In the genomic region with DNA sequence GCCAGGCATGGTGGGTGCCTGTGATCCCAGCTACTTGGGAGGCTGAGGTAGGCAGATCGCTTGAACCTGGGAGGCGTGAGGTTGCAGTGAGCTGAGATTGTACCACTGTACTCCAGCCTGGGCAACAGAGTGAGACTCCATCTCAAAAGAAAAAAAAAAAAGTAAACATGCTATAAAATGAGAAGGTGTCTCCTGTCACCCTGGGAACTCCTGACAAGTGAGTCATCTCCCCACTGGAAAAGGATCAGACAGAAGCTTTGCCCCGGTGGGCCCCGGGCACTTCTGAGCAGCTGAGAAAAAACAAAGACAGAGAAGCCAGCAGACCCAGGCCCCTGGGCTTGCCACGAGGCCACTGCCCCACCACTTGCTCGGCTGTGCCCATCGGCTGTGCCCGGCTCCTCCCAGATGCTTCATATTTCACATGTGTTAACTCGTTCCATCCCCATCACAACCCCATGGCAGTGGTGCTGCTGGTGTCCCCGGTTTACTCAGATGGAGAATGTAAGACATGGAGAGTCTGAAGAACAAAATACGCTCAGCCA, we compare ENCODE assay signal across 1 cellular context.
TF ChIP-seq lines count a peak whose summit lies in the region.

No MANE protein-coding gene starts in this region.

TF ChIP-seq in HepG2, 621 proteins besides CTCF, POLR2A, EP300 and RAD21:
- TF ChIP-seq, protein P1, sequence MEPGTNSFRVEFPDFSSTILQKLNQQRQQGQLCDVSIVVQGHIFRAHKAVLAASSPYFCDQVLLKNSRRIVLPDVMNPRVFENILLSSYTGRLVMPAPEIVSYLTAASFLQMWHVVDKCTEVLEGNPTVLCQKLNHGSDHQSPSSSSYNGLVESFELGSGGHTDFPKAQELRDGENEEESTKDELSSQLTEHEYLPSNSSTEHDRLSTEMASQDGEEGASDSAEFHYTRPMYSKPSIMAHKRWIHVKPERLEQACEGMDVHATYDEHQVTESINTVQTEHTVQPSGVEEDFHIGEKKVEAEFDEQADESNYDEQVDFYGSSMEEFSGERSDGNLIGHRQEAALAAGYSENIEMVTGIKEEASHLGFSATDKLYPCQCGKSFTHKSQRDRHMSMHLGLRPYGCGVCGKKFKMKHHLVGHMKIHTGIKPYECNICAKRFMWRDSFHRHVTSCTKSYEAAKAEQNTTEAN (CRISPR knock-in tag; conservative IDR thresholded peaks at IDR 0.05): no peak
- TF ChIP-seq KLF11 (CRISPR knock-in tag; IDR thresholded peaks at IDR 0.05) (no peak), EED (CRISPR knock-in tag; IDR thresholded peaks at IDR 0.05) (no peak), FOSL2 (CRISPR knock-in tag; IDR thresholded peaks at IDR 0.05) (peak; percentile 67), GATAD2A (CRISPR knock-in tag; IDR thresholded peaks at IDR 0.05) (no peak), KDM5A (IDR thresholded peaks at IDR 0.05; ENCODE audit: borderline replicate concordance, low read length) (no peak), SP1 (IDR thresholded peaks at IDR 0.05) (no peak), SP1 (CRISPR knock-in tag; IDR thresholded peaks at IDR 0.05) (no peak), FOXJ3 (CRISPR knock-in tag; IDR thresholded peaks at IDR 0.05; ENCODE audit: borderline replicate concordance) (no peak), TEAD2 (CRISPR knock-in tag; IDR thresholded peaks at IDR 0.05) (no peak), ZNF329 (CRISPR knock-in tag; IDR thresholded peaks at IDR 0.05; ENCODE audit: low read depth) (no peak), RBAK (CRISPR knock-in tag; IDR thresholded peaks at IDR 0.05) (no peak), ZNF530 (CRISPR knock-in tag; IDR thresholded peaks at IDR 0.05; ENCODE audit: low read depth) (no peak), ZNF121 (CRISPR knock-in tag; IDR thresholded peaks at IDR 0.05) (peak; percentile 62; the same call in 1 of the 2 replicates), HNRNPL (IDR thresholded peaks at IDR 0.05; ENCODE audit: low read depth, low read length) (0 out of 2 replicates have a peak, but pooled peaks have one; percentile 48), JUN (CRISPR knock-in tag; IDR thresholded peaks at IDR 0.05) (no peak)
- TF ChIP-seq, protein P2, sequence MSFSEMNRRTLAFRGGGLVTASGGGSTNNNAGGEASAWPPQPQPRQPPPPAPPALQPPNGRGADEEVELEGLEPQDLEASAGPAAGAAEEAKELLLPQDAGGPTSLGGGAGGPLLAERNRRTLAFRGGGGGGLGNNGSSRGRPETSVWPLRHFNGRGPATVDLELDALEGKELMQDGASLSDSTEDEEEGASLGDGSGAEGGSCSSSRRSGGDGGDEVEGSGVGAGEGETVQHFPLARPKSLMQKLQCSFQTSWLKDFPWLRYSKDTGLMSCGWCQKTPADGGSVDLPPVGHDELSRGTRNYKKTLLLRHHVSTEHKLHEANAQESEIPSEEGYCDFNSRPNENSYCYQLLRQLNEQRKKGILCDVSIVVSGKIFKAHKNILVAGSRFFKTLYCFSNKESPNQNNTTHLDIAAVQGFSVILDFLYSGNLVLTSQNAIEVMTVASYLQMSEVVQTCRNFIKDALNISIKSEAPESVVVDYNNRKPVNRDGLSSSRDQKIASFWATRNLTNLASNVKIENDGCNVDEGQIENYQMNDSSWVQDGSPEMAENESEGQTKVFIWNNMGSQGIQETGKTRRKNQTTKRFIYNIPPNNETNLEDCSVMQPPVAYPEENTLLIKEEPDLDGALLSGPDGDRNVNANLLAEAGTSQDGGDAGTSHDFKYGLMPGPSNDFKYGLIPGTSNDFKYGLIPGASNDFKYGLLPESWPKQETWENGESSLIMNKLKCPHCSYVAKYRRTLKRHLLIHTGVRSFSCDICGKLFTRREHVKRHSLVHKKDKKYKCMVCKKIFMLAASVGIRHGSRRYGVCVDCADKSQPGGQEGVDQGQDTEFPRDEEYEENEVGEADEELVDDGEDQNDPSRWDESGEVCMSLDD (CRISPR knock-in tag; IDR thresholded peaks at IDR 0.05; ENCODE audit: borderline replicate concordance): no peak
- TF ChIP-seq, protein P3, sequence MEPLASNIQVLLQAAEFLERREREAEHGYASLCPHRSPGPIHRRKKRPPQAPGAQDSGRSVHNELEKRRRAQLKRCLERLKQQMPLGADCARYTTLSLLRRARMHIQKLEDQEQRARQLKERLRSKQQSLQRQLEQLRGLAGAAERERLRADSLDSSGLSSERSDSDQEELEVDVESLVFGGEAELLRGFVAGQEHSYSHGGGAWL (CRISPR knock-in tag; IDR thresholded peaks at IDR 0.05): no peak
- TF ChIP-seq, protein P4, sequence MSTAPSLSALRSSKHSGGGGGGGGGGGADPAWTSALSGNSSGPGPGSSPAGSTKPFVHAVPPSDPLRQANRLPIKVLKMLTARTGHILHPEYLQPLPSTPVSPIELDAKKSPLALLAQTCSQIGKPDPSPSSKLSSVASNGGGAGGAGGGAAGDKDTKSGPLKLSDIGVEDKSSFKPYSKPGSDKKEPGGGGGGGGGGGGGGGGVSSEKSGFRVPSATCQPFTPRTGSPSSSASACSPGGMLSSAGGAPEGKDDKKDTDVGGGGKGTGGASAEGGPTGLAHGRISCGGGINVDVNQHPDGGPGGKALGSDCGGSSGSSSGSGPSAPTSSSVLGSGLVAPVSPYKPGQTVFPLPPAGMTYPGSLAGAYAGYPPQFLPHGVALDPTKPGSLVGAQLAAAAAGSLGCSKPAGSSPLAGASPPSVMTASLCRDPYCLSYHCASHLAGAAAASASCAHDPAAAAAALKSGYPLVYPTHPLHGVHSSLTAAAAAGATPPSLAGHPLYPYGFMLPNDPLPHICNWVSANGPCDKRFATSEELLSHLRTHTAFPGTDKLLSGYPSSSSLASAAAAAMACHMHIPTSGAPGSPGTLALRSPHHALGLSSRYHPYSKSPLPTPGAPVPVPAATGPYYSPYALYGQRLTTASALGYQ (CRISPR knock-in tag; IDR thresholded peaks at IDR 0.05): no peak
- TF ChIP-seq, protein P5, sequence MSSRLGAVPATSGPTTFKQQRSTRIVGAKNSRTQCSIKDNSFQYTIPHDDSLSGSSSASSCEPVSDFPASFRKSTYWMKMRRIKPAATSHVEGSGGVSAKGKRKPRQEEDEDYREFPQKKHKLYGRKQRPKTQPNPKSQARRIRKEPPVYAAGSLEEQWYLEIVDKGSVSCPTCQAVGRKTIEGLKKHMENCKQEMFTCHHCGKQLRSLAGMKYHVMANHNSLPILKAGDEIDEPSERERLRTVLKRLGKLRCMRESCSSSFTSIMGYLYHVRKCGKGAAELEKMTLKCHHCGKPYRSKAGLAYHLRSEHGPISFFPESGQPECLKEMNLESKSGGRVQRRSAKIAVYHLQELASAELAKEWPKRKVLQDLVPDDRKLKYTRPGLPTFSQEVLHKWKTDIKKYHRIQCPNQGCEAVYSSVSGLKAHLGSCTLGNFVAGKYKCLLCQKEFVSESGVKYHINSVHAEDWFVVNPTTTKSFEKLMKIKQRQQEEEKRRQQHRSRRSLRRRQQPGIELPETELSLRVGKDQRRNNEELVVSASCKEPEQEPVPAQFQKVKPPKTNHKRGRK (CRISPR knock-in tag; IDR thresholded peaks at IDR 0.05): no peak
TF ChIP-seq in HepG2: peak in this region for 3.
